ENCODE assay signal across 14 cellular contexts in the genomic region with DNA sequence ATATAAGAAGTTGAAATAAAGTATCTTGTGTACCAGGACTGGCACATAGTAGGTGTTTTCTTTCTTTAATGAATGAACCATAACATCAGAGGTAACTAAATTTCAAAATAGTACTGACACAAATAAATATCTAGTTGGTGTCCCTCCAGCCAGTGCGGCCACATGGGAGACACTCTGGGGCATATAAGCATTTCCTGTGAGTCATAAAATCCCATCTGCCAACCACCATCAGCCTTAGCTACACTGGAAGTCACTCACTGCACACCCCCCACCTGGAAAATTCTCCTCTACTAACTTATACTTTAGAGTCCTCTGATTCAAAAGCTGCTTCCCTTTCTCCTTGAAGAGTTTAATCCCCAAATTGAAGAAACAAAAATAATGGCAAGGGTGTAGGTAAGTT. TPM values are rescaled to one million over a fixed set of nuclear protein-coding genes. Genes with fewer than 3 reads are reported as not detected.
DNase-seq lines count a peak whose midpoint lies in the region; TF ChIP-seq lines count a peak whose summit lies in the region.
"Had no signal": no experiment of that assay in that cellular context is flagged by ENCODE, and none has a peak within 500 bp of the region (broad histone marks: within the 10 kb centered on the region; RNA-seq: fewer than 3 reads in every experiment).

No MANE protein-coding gene starts in this region.

- no peak overlapping the region for H3K23ac ChIP-seq in mesenchymal stem cell (ENCODE audit: low read length in 2 of 2)

- H3K79me1 ChIP-seq in mesenchymal stem cell (replicated peaks; ENCODE audit: low read length, poor library complexity, severe bottlenecking): no peaks in the 10 kb centered on the region

- H3K9ac ChIP-seq in mesenchymal stem cell (ENCODE audit: low read length): no peak overlapping the region

- H3K4me2 ChIP-seq in mesenchymal stem cell (ENCODE audit: low read length, poor library complexity, severe bottlenecking): no peak overlapping the region

- no peak overlapping the region for H4K8ac ChIP-seq in mesenchymal stem cell (ENCODE audit: low read length)

- H3K27me3 ChIP-seq in brain microvascular endothelial cell (replicated peaks) (no peaks in the 10 kb centered on the region), mesenchymal stem cell (ENCODE audit: control insufficient read depth in 1 of 2, insufficient read depth in 1 of 2, low read length in 2 of 2) (peaks cover 8 to 14% of the 10 kb centered on the region in 2 experiments), HAP-1 (ENCODE audit: low read depth) (no peaks in the 10 kb centered on the region)
- H3K27me3 ChIP-seq: SJSA1 had no signal

- H3K36me3 ChIP-seq in brain microvascular endothelial cell (replicated peaks) (no peaks in the 10 kb centered on the region), mesenchymal stem cell (ENCODE audit: control insufficient read depth in 1 of 2, insufficient read depth in 2 of 2, low read depth in 1 of 2, low read length in 2 of 2) (no peaks in the 10 kb centered on the region), HAP-1 (replicated peaks) (no peaks in the 10 kb centered on the region)
- H3K36me3 ChIP-seq: lower lobe of right lung, SJSA1 had no signal

- DNase-seq in GM04504 (ENCODE audit: low read depth) (peak; percentile 6), M059J (ENCODE audit: low read depth) (peak; percentile 69), brain microvascular endothelial cell (peak; percentile 36), mesenchymal stem cell (peak; percentile 44), substantia nigra (lab: John Stamatoyannopoulos, UW) (no peak), HAP-1 (ENCODE audit: low spot score in 2 of 2) (no peak)
- DNase-seq in activated CD4-positive, alpha-beta T cell treated with anti-CD3 and anti-CD28 coated beads for 1 hour: no peak
- DNase-seq: activated CD4-positive, alpha-beta T cell treated with anti-CD3 and anti-CD28 coated beads for 4 hours; activated gamma-delta T cell treated with Interleukin-2 at 50 U/mL for 16 hours; lower lobe of right lung; occipital lobe had no signal

- no peak overlapping the region for H2AK5ac ChIP-seq in mesenchymal stem cell (ENCODE audit: low read length, severe bottlenecking)

- H4K91ac ChIP-seq in mesenchymal stem cell (ENCODE audit: low read length): no peak overlapping the region

- H2BK120ac ChIP-seq in mesenchymal stem cell (ENCODE audit: low read depth, low read length): no peak overlapping the region

- H3K9me3 ChIP-seq in mesenchymal stem cell (ENCODE audit: control insufficient read depth, low read length): no peaks in the 10 kb centered on the region
- H3K9me3 ChIP-seq in HAP-1: no peaks in the 10 kb centered on the region
- H3K9me3 ChIP-seq: lower lobe of right lung, SJSA1 had no signal

- H3K18ac ChIP-seq in mesenchymal stem cell (ENCODE audit: low read depth in 1 of 2, low read length in 2 of 2): no peak overlapping the region

- 6% methylated on average over 1 of the region's 1 CpG for WGBS in mesenchymal stem cell

- no peak overlapping the region for H3K4me3 ChIP-seq in brain microvascular endothelial cell (ENCODE audit: low read depth, low read length)
- no peak overlapping the region for H3K4me3 ChIP-seq in mesenchymal stem cell (ENCODE audit: insufficient read depth in 1 of 2, low read depth in 1 of 2, low read length in 2 of 2)
- no peak overlapping the region for H3K4me3 ChIP-seq in HAP-1
- H3K4me3 ChIP-seq: lower lobe of right lung, SJSA1 had no signal

- H2BK15ac ChIP-seq in mesenchymal stem cell (ENCODE audit: low read depth, poor library complexity, severe bottlenecking): no peak overlapping the region

- no peak overlapping the region for H2BK5ac ChIP-seq in mesenchymal stem cell (ENCODE audit: low read depth, low read length, poor library complexity, severe bottlenecking)

- no peaks in the 10 kb centered on the region for H3K4me1 ChIP-seq in mesenchymal stem cell (ENCODE audit: control insufficient read depth, insufficient read depth, low read depth, low read length)
- no peaks in the 10 kb centered on the region for H3K4me1 ChIP-seq in HAP-1
- H3K4me1 ChIP-seq: lower lobe of right lung had no signal

- H3K14ac ChIP-seq in mesenchymal stem cell (ENCODE audit: low read length in 2 of 2): no peak overlapping the region

- no peak overlapping the region for H3K4ac ChIP-seq in mesenchymal stem cell (ENCODE audit: low read depth in 1 of 2, low read length in 2 of 2)

- in situ Hi-C loops in brain microvascular endothelial cell (cut with HindIII; ENCODE audit: low pct_ligation_motif_present, low sequenced_read_pairs) (no loop called here), HAP-1 (cut with MboI; ENCODE audit: low sequenced_read_pairs) (no loop called here)

- no peak for TF ChIP-seq CTCF in brain microvascular endothelial cell (IDR thresholded peaks at IDR 0.05; ENCODE audit: low read depth, low read length, missing control alignments)

- H2BK12ac ChIP-seq in mesenchymal stem cell (ENCODE audit: low read length in 2 of 2): no peak overlapping the region

- H3K27ac ChIP-seq in brain microvascular endothelial cell (no peak overlapping the region), mesenchymal stem cell (ENCODE audit: low read length, poor library complexity, severe bottlenecking) (no peak overlapping the region), substantia nigra (ENCODE audit: low read depth, low read length, poor library complexity, severe bottlenecking) (no peak overlapping the region)
- H3K27ac ChIP-seq: lower lobe of right lung, SJSA1 had no signal

- no peak overlapping the region for H2AFZ ChIP-seq in mesenchymal stem cell (ENCODE audit: low read depth, low read length)

RNA-seq across cellular contexts. Expression of a gene that starts 32.5 kb away (rescaled TPM):
- total RNA-seq in M059J (2014; rRNA removed; shearing (Covaris generic)): not detected in 2 replicates
- polyA plus RNA-seq in mesenchymal stem cell (2013, experiment 1 of 2): not detected
- polyA plus RNA-seq in mesenchymal stem cell (2013, experiment 2 of 2): not detected
- total RNA-seq: chondrocyte, glomerular endothelial cell, occipital lobe, SJSA1 had no signal

RNA-seq across cellular contexts. Expression of a gene that starts 32.5 kb away (rescaled TPM):
- not detected in 2 replicates for total RNA-seq in M059J (2014; rRNA removed; shearing (Covaris generic))
- polyA plus RNA-seq in mesenchymal stem cell (2013, experiment 1 of 2): not detected
- polyA plus RNA-seq in mesenchymal stem cell (2013, experiment 2 of 2): not detected
- total RNA-seq: chondrocyte, glomerular endothelial cell, SJSA1 had no signal

RNA-seq across cellular contexts. Expression of a gene that starts 34.6 kb away (rescaled TPM):
- not detected in 2 replicates for total RNA-seq in M059J (2014; rRNA removed; shearing (Covaris generic))
- polyA plus RNA-seq in mesenchymal stem cell (2013, experiment 1 of 2): 0.11 TPM
- 0.05 TPM for polyA plus RNA-seq in mesenchymal stem cell (2013, experiment 2 of 2)
- total RNA-seq: chondrocyte, glomerular endothelial cell, occipital lobe, SJSA1 had no signal

Comparison
In these comparisons a context has a peak if more than half of its experiments do, and no peak if none do; other contexts are left out.
1. DNase-seq: peak in GM04504 (single experiment), M059J (single experiment), brain microvascular endothelial cell (single experiment) and mesenchymal stem cell (single experiment); none in substantia nigra (0 of 49), HAP-1 (0 of 2) and activated CD4-positive, alpha-beta T cell treated with anti-CD3 and anti-CD28 coated beads for 1 hour (single experiment).